26 cellular contexts compared by ENCODE assay signal in the genomic region with DNA sequence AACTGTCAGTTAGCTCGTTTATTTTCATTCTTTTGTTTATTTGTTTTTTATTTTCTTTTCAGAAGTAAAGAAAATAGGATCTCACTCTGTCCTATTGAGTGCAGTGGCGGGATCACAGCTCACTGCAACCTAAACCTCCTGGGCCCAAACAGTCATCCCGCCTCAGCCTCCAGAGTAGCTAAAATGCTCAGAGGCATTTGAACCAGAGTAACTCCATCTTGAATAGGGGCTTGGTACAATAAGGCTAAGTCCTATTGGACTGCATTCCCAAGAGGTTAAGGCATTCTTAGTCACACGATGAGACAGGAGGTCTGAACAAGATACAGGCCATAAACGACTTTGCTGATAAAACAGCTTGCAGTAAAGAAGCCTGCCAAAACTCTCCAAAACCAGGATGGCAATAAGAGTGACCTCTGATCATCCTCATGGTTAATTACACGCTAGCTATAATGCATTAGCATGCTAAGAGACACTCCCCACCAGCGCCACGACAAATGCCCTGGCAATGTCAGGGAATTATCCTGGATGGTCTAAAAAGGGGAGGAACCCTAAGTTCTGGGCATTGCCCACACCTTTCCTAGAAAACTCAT.
"Had no signal": no experiment of that assay in that cellular context is flagged by ENCODE, and none has a peak within 500 bp of the region (broad histone marks: within the 10 kb centered on the region; RNA-seq: fewer than 3 reads in every experiment).

No MANE protein-coding gene starts in this region.

- DNase-seq: heart right ventricle; islet precursor cell; left cardiac atrium; left lung; lower lobe of right lung; mammary epithelial cell; mesenchymal stem cell; naive B cell; nucleus accumbens; right lobe of liver; spleen; stimulated activated CD4-positive, alpha-beta T cell treated with anti-CD3 and anti-CD28 coated beads, Interleukin-4, amount 100 ng/mL, for 24 hours; stimulated activated naive CD4-positive, alpha-beta T cell; tibial artery; trophoblast cell; upper lobe of right lung had no signal

- ATAC-seq: heart right ventricle; left cardiac atrium; left lung; lower lobe of right lung; natural killer cell treated with Interleukin-12 subunit alpha and Interleukin-12 subunit beta and Interleukin-15 and Interleukin-18, amount 100 ng/mL, for 72 hours; right lobe of liver; stimulated activated effector memory CD8-positive, alpha-beta T cell treated with anti-CD3 and anti-CD28 coated beads, Interleukin-12 subunit alpha, Interleukin-12 subunit beta, amount 100 ng/mL, for 72 hours; upper lobe of right lung had no signal

- H3K27me3 Mint-ChIP-seq: progenitor cell of endocrine pancreas had no signal

- H3K9me3 ChIP-seq: heart right ventricle, left lung, lower lobe of right lung, right atrium auricular region, right lobe of liver, spleen, suprapubic skin, thoracic aorta, tibial artery, upper lobe of right lung had no signal

- H3K36me3 Mint-ChIP-seq: natural killer cell treated with Interleukin-12 subunit alpha and Interleukin-12 subunit beta and Interleukin-15 and Interleukin-18, amount 100 ng/mL, for 72 hours; stimulated activated effector memory CD8-positive, alpha-beta T cell treated with anti-CD3 and anti-CD28 coated beads, Interleukin-12 subunit alpha, Interleukin-12 subunit beta, amount 100 ng/mL, for 72 hours had no signal

- H3K27ac ChIP-seq: heart right ventricle, hepatocyte, left lung, lower lobe of right lung, right atrium auricular region, right lobe of liver, skin epidermis, spleen, suprapubic skin, thoracic aorta, tibial artery, upper lobe of right lung had no signal

- H3K4me3 ChIP-seq: heart right ventricle, hepatocyte, left lung, lower lobe of right lung, right atrium auricular region, right lobe of liver, skin epidermis, spleen, suprapubic skin, thoracic aorta, tibial artery, upper lobe of right lung had no signal

- H3K27me3 ChIP-seq: hepatocyte, left lung, right atrium auricular region, right lobe of liver, spleen, suprapubic skin, tibial artery, upper lobe of right lung had no signal

- H3K36me3 ChIP-seq: heart right ventricle, left lung, lower lobe of right lung, right atrium auricular region, right lobe of liver, spleen, suprapubic skin, thoracic aorta, tibial artery, upper lobe of right lung had no signal

- H3K4me1 ChIP-seq: heart right ventricle, left lung, lower lobe of right lung, right atrium auricular region, right lobe of liver, spleen, suprapubic skin, tibial artery, upper lobe of right lung had no signal

- H3K9me3 Mint-ChIP-seq: natural killer cell treated with Interleukin-12 subunit alpha and Interleukin-12 subunit beta and Interleukin-15 and Interleukin-18, amount 100 ng/mL, for 72 hours; stimulated activated effector memory CD8-positive, alpha-beta T cell treated with anti-CD3 and anti-CD28 coated beads, Interleukin-12 subunit alpha, Interleukin-12 subunit beta, amount 100 ng/mL, for 72 hours; stimulated activated naive CD8-positive, alpha-beta T cell treated with anti-CD3 and anti-CD28 coated beads, Interleukin-15, Interleukin-2, amounts not matched to agents 100 ng/mL and 50 ng/mL, for 24 hours had no signal

- H3K27ac Mint-ChIP-seq: naive B cell; natural killer cell treated with Interleukin-12 subunit alpha and Interleukin-12 subunit beta and Interleukin-15 and Interleukin-18, amount 100 ng/mL, for 72 hours; progenitor cell of endocrine pancreas; stimulated activated effector memory CD8-positive, alpha-beta T cell treated with anti-CD3 and anti-CD28 coated beads, Interleukin-12 subunit alpha, Interleukin-12 subunit beta, amount 100 ng/mL, for 72 hours; stimulated activated naive CD8-positive, alpha-beta T cell treated with anti-CD3 and anti-CD28 coated beads, Interleukin-15, Interleukin-2, amounts not matched to agents 100 ng/mL and 50 ng/mL, for 24 hours had no signal

- H3K4me1 Mint-ChIP-seq: naive B cell; stimulated activated effector memory CD8-positive, alpha-beta T cell treated with anti-CD3 and anti-CD28 coated beads, Interleukin-12 subunit alpha, Interleukin-12 subunit beta, amount 100 ng/mL, for 72 hours had no signal

- FAIRE-seq: urothelium cell line had no signal

- H3K4me3 Mint-ChIP-seq: naive B cell; natural killer cell treated with Interleukin-12 subunit alpha and Interleukin-12 subunit beta and Interleukin-15 and Interleukin-18, amount 100 ng/mL, for 72 hours; stimulated activated effector memory CD8-positive, alpha-beta T cell treated with anti-CD3 and anti-CD28 coated beads, Interleukin-12 subunit alpha, Interleukin-12 subunit beta, amount 100 ng/mL, for 72 hours; stimulated activated naive CD8-positive, alpha-beta T cell treated with anti-CD3 and anti-CD28 coated beads, Interleukin-15, Interleukin-2, amounts not matched to agents 100 ng/mL and 50 ng/mL, for 24 hours had no signal
